Comparison of ENCODE assay signal across 16 cellular contexts in the genomic region with DNA sequence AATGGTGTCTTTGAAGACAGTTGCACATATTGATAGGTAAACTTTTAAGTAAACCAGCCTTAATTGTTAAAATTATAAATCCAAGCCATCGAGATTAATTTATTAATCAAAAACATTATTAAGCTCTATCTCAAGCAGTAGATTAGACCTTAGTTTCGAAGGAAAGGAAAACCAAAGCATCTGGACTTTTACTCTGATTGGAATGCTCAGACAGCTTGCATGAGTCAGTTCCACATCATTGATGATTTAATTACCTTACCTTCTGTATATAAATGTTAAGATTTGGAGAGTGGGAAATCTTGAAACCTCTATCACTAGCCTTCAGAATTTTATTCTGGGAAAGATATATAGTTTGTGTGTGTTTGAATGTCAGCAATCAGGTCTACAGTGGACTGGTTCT.
"Had no signal": no experiment of that assay in that cellular context is flagged by ENCODE, and none has a peak within 500 bp of the region (broad histone marks: within the 10 kb centered on the region; RNA-seq: fewer than 3 reads in every experiment).

No MANE protein-coding gene starts in this region.

- H3K27me3 ChIP-seq: adrenal gland, esophagus squamous epithelium, pancreas, stomach, testis, upper lobe of right lung had no signal

- DNase-seq: activated CD8-positive, alpha-beta T cell treated with anti-CD3 and anti-CD28 coated beads for 36 hours; activated effector memory CD4-positive, alpha-beta T cell treated with Interleukin-2 at 50 U/mL for 16 hours; activated naive CD4-positive, alpha-beta T cell treated with anti-CD3 and anti-CD28 coated beads, Interleukin-2, amount 50 U/mL, for 16 hours; activated T-cell treated with anti-CD3 and anti-CD28 coated beads, Interleukin-2, amount 50 U/mL, for 4 hours; adrenal gland; caudate nucleus; esophagus squamous epithelium; head of caudate nucleus; immature natural killer cell; naive B cell; pancreas; stimulated activated CD4-positive, alpha-beta T cell treated with anti-CD3 and anti-CD28 coated beads, Interleukin-1b, Interleukin-23, amount 100 ng/mL, for 48 hours; stomach; testis; upper lobe of right lung had no signal

- H3K9me3 ChIP-seq: adrenal gland, esophagus squamous epithelium, pancreas, stomach, testis, upper lobe of right lung had no signal

- H3K27ac ChIP-seq: adrenal gland, esophagus squamous epithelium, pancreas, stomach, testis, upper lobe of right lung had no signal

- H3K27me3 Mint-ChIP-seq: activated CD8-positive, alpha-beta T cell treated with anti-CD3 and anti-CD28 coated beads for 36 hours; naive B cell had no signal

- H3K4me1 ChIP-seq: pancreas had no signal

- H3K4me3 ChIP-seq: adrenal gland, esophagus squamous epithelium, lung, pancreas, stomach, testis, upper lobe of right lung had no signal

- H3K9me3 Mint-ChIP-seq: activated CD8-positive, alpha-beta T cell treated with anti-CD3 and anti-CD28 coated beads for 36 hours; activated T-cell treated with anti-CD3 and anti-CD28 coated beads, Interleukin-2, amount 50 U/mL, for 4 hours; immature natural killer cell; naive B cell had no signal

- ATAC-seq: activated CD8-positive, alpha-beta T cell treated with anti-CD3 and anti-CD28 coated beads for 36 hours; activated T-cell treated with anti-CD3 and anti-CD28 coated beads, Interleukin-2, amount 50 U/mL, for 4 hours; pancreas; upper lobe of right lung had no signal

- H3K4me3 Mint-ChIP-seq: activated CD8-positive, alpha-beta T cell treated with anti-CD3 and anti-CD28 coated beads for 36 hours; activated T-cell treated with anti-CD3 and anti-CD28 coated beads, Interleukin-2, amount 50 U/mL, for 4 hours; immature natural killer cell; naive B cell had no signal

- H3K27ac Mint-ChIP-seq: activated CD8-positive, alpha-beta T cell treated with anti-CD3 and anti-CD28 coated beads for 36 hours; immature natural killer cell; naive B cell had no signal
